Comparison of ENCODE assay signal across 22 cellular contexts in the genomic region with DNA sequence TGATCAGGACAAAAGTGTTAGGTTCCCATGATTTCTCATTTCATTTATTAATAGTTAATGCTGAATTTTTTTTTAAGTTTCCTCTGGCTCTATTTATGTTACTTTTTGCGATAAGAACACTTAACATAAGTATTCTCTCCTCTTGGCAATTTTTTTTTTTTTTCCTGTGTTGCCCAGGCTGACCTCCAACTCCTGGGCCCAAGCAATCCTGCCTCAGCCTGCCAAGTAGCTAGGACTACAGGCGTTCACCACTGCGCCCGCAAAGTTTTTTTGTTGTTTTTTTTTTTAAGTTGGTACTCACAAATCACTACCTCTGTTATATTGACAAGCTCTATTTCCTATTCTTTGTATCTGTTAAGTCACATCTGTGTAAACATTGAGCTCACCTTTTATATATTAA. TPM values are rescaled to one million over a fixed set of nuclear protein-coding genes. Genes with fewer than 3 reads are reported as not detected.
DNase-seq lines count a peak whose midpoint lies in the region; ATAC-seq and TF ChIP-seq lines count a peak whose summit lies in the region.
"Had no signal": no experiment of that assay in that cellular context is flagged by ENCODE, and none has a peak within 500 bp of the region (broad histone marks: within the 10 kb centered on the region; RNA-seq: fewer than 3 reads in every experiment).

No MANE protein-coding gene starts in this region.

- H3K27me3 ChIP-seq in left ventricle myocardium inferior (ENCODE audit: low read depth), result no peaks in the 10 kb centered on the region
- H3K27me3 ChIP-seq in right cardiac atrium (ENCODE audit: control insufficient read depth, insufficient read depth), result no peaks in the 10 kb centered on the region
- H3K27me3 ChIP-seq: BLaER1, MG63, Peyer's patch had no signal

- H3K27ac ChIP-seq in left ventricle myocardium inferior (replicated peaks), result peak overlapping the region; percentile 53
- no peak overlapping the region for H3K27ac ChIP-seq in right cardiac atrium (ENCODE audit: low read length)
- H3K27ac ChIP-seq in VCaP, result peak overlapping the region; percentile 3; the same call in 1 of the 2 replicates
- H3K27ac ChIP-seq: BLaER1, Peyer's patch had no signal

- H3K4me3 Mint-ChIP-seq in activated T-cell treated with anti-CD3 and anti-CD28 coated beads, Interleukin-2, amount 50 U/mL, for 24 hours, result no peak overlapping the region
- H3K4me3 Mint-ChIP-seq in activated T-cell treated with anti-CD3 and anti-CD28 coated beads, Interleukin-2, amount 50 U/mL, for 4 hours, result no peak overlapping the region
- H3K4me3 Mint-ChIP-seq: GM23338 had no signal

- TF ChIP-seq CTCF in left ventricle myocardium inferior (IDR thresholded peaks at IDR 0.05; ENCODE audit: borderline replicate concordance) (no peak), VCaP (conservative IDR thresholded peaks at IDR 0.05) (no peak)

- peaks cover 67% of the 10 kb centered on the region for H3K36me3 ChIP-seq in left ventricle myocardium inferior

- no peaks in the 10 kb centered on the region for H3K27me3 Mint-ChIP-seq in activated T-cell treated with anti-CD3 and anti-CD28 coated beads, Interleukin-2, amount 50 U/mL, for 24 hours
- H3K27me3 Mint-ChIP-seq in activated T-cell treated with anti-CD3 and anti-CD28 coated beads, Interleukin-2, amount 50 U/mL, for 4 hours (ENCODE audit: low read depth), result no peaks in the 10 kb centered on the region
- H3K27me3 Mint-ChIP-seq: IgD-negative memory B cell had no signal

- ATAC-seq in activated T-cell treated with anti-CD3 and anti-CD28 coated beads, Interleukin-2, amount 50 U/mL, for 4 hours, result no peak
- no peak for ATAC-seq in right cardiac atrium
- ATAC-seq: GM23338 had no signal

- intact Hi-C loops in left ventricle myocardium inferior (cut with micrococcal nuclease), result no loop called here
- intact Hi-C loops in right cardiac atrium (cut with DNase I), result no loop called here

- H3K4me1 Mint-ChIP-seq in activated T-cell treated with anti-CD3 and anti-CD28 coated beads, Interleukin-2, amount 50 U/mL, for 24 hours (ENCODE audit: low read depth), result peaks cover 89% of the 10 kb centered on the region
- peaks cover 78% of the 10 kb centered on the region for H3K4me1 Mint-ChIP-seq in activated T-cell treated with anti-CD3 and anti-CD28 coated beads, Interleukin-2, amount 50 U/mL, for 4 hours (ENCODE audit: low read depth)

- H3K27ac Mint-ChIP-seq in activated T-cell treated with anti-CD3 and anti-CD28 coated beads, Interleukin-2, amount 50 U/mL, for 24 hours, result peak overlapping the region; percentile 51
- H3K27ac Mint-ChIP-seq: GM23338, IgD-negative memory B cell had no signal

- H3K4me3 ChIP-seq in left ventricle myocardium inferior (no peak overlapping the region), right cardiac atrium (ENCODE audit: low read length) (no peak overlapping the region)
- H3K4me3 ChIP-seq: BLaER1, GM23338, MG63, Peyer's patch had no signal

- WGBS in right cardiac atrium, result 55% methylated on average over 4 of the region's 4 CpGs

- H3K4me1 ChIP-seq in left ventricle myocardium inferior, result peaks cover 35% of the 10 kb centered on the region
- H3K4me1 ChIP-seq in right cardiac atrium (ENCODE audit: control insufficient read depth, insufficient read depth, low read length), result no peaks in the 10 kb centered on the region

- H3K9me3 ChIP-seq in left ventricle myocardium inferior (replicated peaks) (no peaks in the 10 kb centered on the region), right cardiac atrium (ENCODE audit: control insufficient read depth, low read length) (no peaks in the 10 kb centered on the region)
- H3K9me3 ChIP-seq: BLaER1, MG63, Peyer's patch had no signal

- no peak for DNase-seq in activated T-cell treated with anti-CD3 and anti-CD28 coated beads, Interleukin-2, amount 50 U/mL, for 24 hours
- DNase-seq in activated T-cell treated with anti-CD3 and anti-CD28 coated beads, Interleukin-2, amount 50 U/mL, for 4 hours, result no peak
- DNase-seq in left ventricle myocardium inferior (no peak), right cardiac atrium (no peak), NCI-H2029 treated with DMSO at 0.1 percent for 48 hours (lab: John Stamatoyannopoulos, UW) (no peak), NCI-H1436 treated with DMSO at 0.1 percent for 48 hours (lab: John Stamatoyannopoulos, UW) (no peak)
- DNase-seq: HCEC 1CT, Karpas-422, MG63, NCI-H1048, NCI-H146, NCI-H2081, NCI-H2171 treated with DMSO at 0.1 percent for 48 hours, NCI-H446 treated with DMSO at 0.1 percent for 48 hours, NCI-H69, Peyer's patch, SHP77 had no signal

- H3K9me3 Mint-ChIP-seq in activated T-cell treated with anti-CD3 and anti-CD28 coated beads, Interleukin-2, amount 50 U/mL, for 24 hours, result no peaks in the 10 kb centered on the region
- no peaks in the 10 kb centered on the region for H3K9me3 Mint-ChIP-seq in activated T-cell treated with anti-CD3 and anti-CD28 coated beads, Interleukin-2, amount 50 U/mL, for 4 hours
- H3K9me3 Mint-ChIP-seq: GM23338, IgD-negative memory B cell had no signal

- peaks cover 92% of the 10 kb centered on the region for H3K36me3 Mint-ChIP-seq in activated T-cell treated with anti-CD3 and anti-CD28 coated beads, Interleukin-2, amount 50 U/mL, for 24 hours (ENCODE audit: low read depth)
- H3K36me3 Mint-ChIP-seq in activated T-cell treated with anti-CD3 and anti-CD28 coated beads, Interleukin-2, amount 50 U/mL, for 4 hours (ENCODE audit: insufficient read depth), result peaks cover 77% of the 10 kb centered on the region

RNA-seq across cellular contexts. Expression of gene PCYOX1L, which starts 5.7 kb away (rescaled TPM):
- 10 to 100 TPM in 1 of 3 donors, 1 to 10 TPM in 2; 8.8 to 13.4 (median 8.8) TPM for total RNA-seq in activated T-cell treated with anti-CD3 and anti-CD28 coated beads, Interleukin-2, amount 50 U/mL, for 4 hours
- 3.2 TPM for total RNA-seq in left ventricle myocardium inferior
- total RNA-seq in right cardiac atrium, result 1 to 10 TPM; 4.7 to 7.0 (median 6.2) TPM
- 3.7 TPM for polyA plus RNA-seq in right cardiac atrium

RNA-seq across cellular contexts. Expression of gene GRPEL2, which starts 6.9 kb away (rescaled TPM):
- 10 to 100 TPM; 45.8 to 52.1 (median 50.6) TPM for total RNA-seq in activated T-cell treated with anti-CD3 and anti-CD28 coated beads, Interleukin-2, amount 50 U/mL, for 4 hours
- total RNA-seq in left ventricle myocardium inferior (7.6 TPM), right cardiac atrium (10 to 100 TPM in 1 of 4 donors, 1 to 10 TPM in 3; 9.1 to 11.3 (median 9.4) TPM)
- 4.8 TPM for polyA plus RNA-seq in right cardiac atrium

RNA-seq across cellular contexts. Expression of gene IL17B, which starts 26.9 kb away (rescaled TPM):
- not detected for total RNA-seq in activated T-cell treated with anti-CD3 and anti-CD28 coated beads, Interleukin-2, amount 50 U/mL, for 4 hours
- total RNA-seq in left ventricle myocardium inferior (not detected), right cardiac atrium (1 to 10 TPM in 1 of 4 donors, under 1 TPM in 2, not detected in 1; 0.65 to 2.3 (median 0.94) TPM)
- 1.4 TPM for polyA plus RNA-seq in right cardiac atrium
- total RNA-seq: A673, GM23338, Peyer's patch had no signal
- polyA plus RNA-seq: GM23338, IgD-negative memory B cell had no signal
